22 cellular contexts compared by ENCODE assay signal in genomic region chr9:118305371-118305770, GRCh38.
A peak's percentile ranks its signal among the peaks of the same experiment; 100 is the strongest.
DNase-seq lines count a peak whose midpoint lies in the region; ATAC-seq and FAIRE-seq lines count a peak whose summit lies in the region.
"Had no signal": no experiment of that assay in that cellular context is flagged by ENCODE, and none has a peak within 500 bp of the region (broad histone marks: within the 10 kb centered on the region; RNA-seq: fewer than 3 reads in every experiment).

No MANE protein-coding gene starts in this region.

- peak; percentile 14 for DNase-seq in NCI-H2196 (lab: John Stamatoyannopoulos, UW; ENCODE audit: unreplicated experiment)
- no peak for DNase-seq in NCI-H2196 treated with DMSO at 0.1 percent for 48 hours (lab: John Stamatoyannopoulos, UW; ENCODE audit: unreplicated experiment)
- peak; percentile 44 for DNase-seq in NCI-H69 (lab: John Stamatoyannopoulos, UW)
- peak; percentile 7 for DNase-seq in globus pallidus (ENCODE audit: low spot score)
- peak; percentile 51 for DNase-seq in pons (ENCODE audit: low spot score)
- DNase-seq in NCI-H1436 (lab: John Stamatoyannopoulos, UW): no peak
- no peak for DNase-seq in HTR-8/SVneo (ENCODE audit: insufficient read length, low spot score)
- DNase-seq: AML-193; Calu3; CD8-positive, alpha-beta memory T cell; DMS153; GM23248; IMR-90; NCI-H1048; NCI-H146; NCI-H2171 treated with DMSO at 0.1 percent for 48 hours; NK-92 treated with Interleukin-12 subunit alpha and Interleukin-12 subunit beta, amount 100 ng/mL, for 24 hours; T-helper 1 cell had no signal

- ATAC-seq in GM19463 (IDR thresholded peaks at IDR 0.05; ENCODE audit: unreplicated experiment): no peak
- ATAC-seq: HCT116 had no signal

- no peak for FAIRE-seq in HTR-8/SVneo (lab: Jason Lieb, UNC)
- FAIRE-seq: G401.6, GM12892 had no signal

Comparison
In these comparisons a context has a peak if more than half of its experiments do, and no peak if none do; other contexts are left out.
1. DNase-seq: peak in NCI-H2196 (single experiment), NCI-H69 (single experiment), globus pallidus (single experiment) and pons (single experiment); none in NCI-H2196 treated with DMSO at 0.1 percent for 48 hours (single experiment), NCI-H1436 (single experiment) and HTR-8/SVneo (single experiment).